In genomic region chr2:98583516-98583865, GRCh38 we compare ENCODE assay signal across 30 cellular contexts.
"Had no signal": no experiment of that assay in that cellular context is flagged by ENCODE, and none has a peak within 500 bp of the region (broad histone marks: within the 10 kb centered on the region; RNA-seq: fewer than 3 reads in every experiment).

No MANE protein-coding gene starts in this region.

- FAIRE-seq: astrocyte, endothelial cell of umbilical vein had no signal

- H3K27me3 ChIP-seq: brain microvascular endothelial cell, gastroesophageal sphincter, left lung, neutrophil, upper lobe of right lung had no signal

- H3K4me3 ChIP-seq: gastroesophageal sphincter, left lung, lung, skin epidermis, upper lobe of right lung had no signal

- ATAC-seq: activated T-cell treated with anti-CD3 and anti-CD28 coated beads, Interleukin-2, amount 50 U/mL, for 4 hours; activated T-helper 17 cell treated with anti-CD3 and anti-CD28 coated beads, Interleukin-2, amount 50 U/mL, for 72 hours; effector memory CD8-positive, alpha-beta T cell; gastroesophageal sphincter; left lung; sciatic nerve; stimulated activated memory B cell treated with anti-CD40 and anti-IgM and Interleukin-4, amounts not matched to agents 10 μg/mL and 1 μg/mL and 100 μg/mL, for 72 hours; stimulated activated naive CD8-positive, alpha-beta T cell treated with anti-CD3 and anti-CD28 coated beads, Interleukin-15, amount 100 ng/mL, for 72 hours; upper lobe of right lung had no signal

- DNase-seq: activated B cell treated with CpG ODN at 0.5 μM for 24 hours; activated CD4-positive, alpha-beta T cell treated with anti-CD3 and anti-CD28 coated beads, Interleukin-2, amount 50 U/mL, for 1 hour; activated CD8-positive, alpha-beta memory T cell treated with anti-CD3 and anti-CD28 coated beads, Interleukin-2, amount 50 U/mL, for 4 hours; activated gamma-delta T cell treated with Interleukin-2 at 50 U/mL for 16 hours; activated naive CD4-positive, alpha-beta T cell treated with anti-CD3 and anti-CD28 coated beads, Interleukin-2, amount 50 U/mL, for 16 hours; activated T-cell treated with anti-CD3 and anti-CD28 coated beads, Interleukin-2, amount 50 U/mL, for 4 hours; amniotic stem cell; brain microvascular endothelial cell; cortex of kidney; effector memory CD8-positive, alpha-beta T cell; hypothalamus; left lung; mesendoderm; stimulated activated CD4-positive, alpha-beta T cell treated with anti-CD3 and anti-CD28 coated beads, Interleukin-12 subunit alpha, Interleukin-12 subunit beta, amount 100 ng/mL, for 4 hours; stimulated activated CD4-positive, alpha-beta T cell treated with anti-CD3 and anti-CD28 coated beads, Interleukin-4, amount 100 ng/mL, for 1 hour; stimulated activated naive CD8-positive, alpha-beta T cell treated with anti-CD3 and anti-CD28 coated beads, Interleukin-15, amount 100 ng/mL, for 72 hours; substantia nigra; T-helper 1 cell; upper lobe of right lung had no signal

- H3K27ac ChIP-seq: brain microvascular endothelial cell, gastroesophageal sphincter, left lung, neutrophil, skin epidermis, upper lobe of right lung had no signal

- H3K9me3 ChIP-seq: gastroesophageal sphincter, left lung, neutrophil, upper lobe of right lung had no signal

- H3K4me1 ChIP-seq: left lung, upper lobe of right lung had no signal

- H3K27ac Mint-ChIP-seq: activated B cell treated with CpG ODN at 0.5 μM for 24 hours; activated T-helper 17 cell treated with anti-CD3 and anti-CD28 coated beads, Interleukin-2, amount 50 U/mL, for 72 hours; effector memory CD8-positive, alpha-beta T cell; natural killer cell treated with Interleukin-12 subunit alpha and Interleukin-12 subunit beta and Interleukin-15 and Interleukin-18, amount 100 ng/mL, for 72 hours; stimulated activated memory B cell treated with anti-CD40 and anti-IgM and Interleukin-4, amounts not matched to agents 10 μg/mL and 1 μg/mL and 100 μg/mL, for 72 hours; T-helper 2 cell treated with Interferon-gamma antibody and Interleukin-4, amounts not matched to agents 5 μg/mL and 100 μg/mL, for 36 hours had no signal

- H3K4me1 Mint-ChIP-seq: activated T-helper 17 cell treated with anti-CD3 and anti-CD28 coated beads, Interleukin-2, amount 50 U/mL, for 72 hours; stimulated activated naive CD8-positive, alpha-beta T cell treated with anti-CD3 and anti-CD28 coated beads, Interleukin-15, amount 100 ng/mL, for 72 hours had no signal

- H3K9me3 Mint-ChIP-seq: activated B cell treated with CpG ODN at 0.5 μM for 24 hours; activated T-cell treated with anti-CD3 and anti-CD28 coated beads, Interleukin-2, amount 50 U/mL, for 4 hours; activated T-helper 17 cell treated with anti-CD3 and anti-CD28 coated beads, Interleukin-2, amount 50 U/mL, for 72 hours; effector memory CD8-positive, alpha-beta T cell; natural killer cell treated with Interleukin-12 subunit alpha and Interleukin-12 subunit beta and Interleukin-15 and Interleukin-18, amount 100 ng/mL, for 72 hours; stimulated activated memory B cell treated with anti-CD40 and anti-IgM and Interleukin-4, amounts not matched to agents 10 μg/mL and 1 μg/mL and 100 μg/mL, for 72 hours; stimulated activated naive CD8-positive, alpha-beta T cell treated with anti-CD3 and anti-CD28 coated beads, Interleukin-15, amount 100 ng/mL, for 72 hours; T-helper 2 cell treated with Interferon-gamma antibody and Interleukin-4, amounts not matched to agents 5 μg/mL and 100 μg/mL, for 36 hours had no signal

- H3K4me3 Mint-ChIP-seq: activated B cell treated with CpG ODN at 0.5 μM for 24 hours; activated T-cell treated with anti-CD3 and anti-CD28 coated beads, Interleukin-2, amount 50 U/mL, for 4 hours; activated T-helper 17 cell treated with anti-CD3 and anti-CD28 coated beads, Interleukin-2, amount 50 U/mL, for 72 hours; effector memory CD8-positive, alpha-beta T cell; natural killer cell treated with Interleukin-12 subunit alpha and Interleukin-12 subunit beta and Interleukin-15 and Interleukin-18, amount 100 ng/mL, for 72 hours; stimulated activated memory B cell treated with anti-CD40 and anti-IgM and Interleukin-4, amounts not matched to agents 10 μg/mL and 1 μg/mL and 100 μg/mL, for 72 hours; stimulated activated naive CD8-positive, alpha-beta T cell treated with anti-CD3 and anti-CD28 coated beads, Interleukin-15, amount 100 ng/mL, for 72 hours; T-helper 2 cell treated with Interferon-gamma antibody and Interleukin-4, amounts not matched to agents 5 μg/mL and 100 μg/mL, for 36 hours had no signal

- H3K27me3 Mint-ChIP-seq: activated B cell treated with CpG ODN at 0.5 μM for 24 hours; activated T-helper 17 cell treated with anti-CD3 and anti-CD28 coated beads, Interleukin-2, amount 50 U/mL, for 72 hours; effector memory CD8-positive, alpha-beta T cell; natural killer cell treated with Interleukin-12 subunit alpha and Interleukin-12 subunit beta and Interleukin-15 and Interleukin-18, amount 100 ng/mL, for 72 hours; stimulated activated memory B cell treated with anti-CD40 and anti-IgM and Interleukin-4, amounts not matched to agents 10 μg/mL and 1 μg/mL and 100 μg/mL, for 72 hours; stimulated activated naive CD8-positive, alpha-beta T cell treated with anti-CD3 and anti-CD28 coated beads, Interleukin-15, amount 100 ng/mL, for 72 hours had no signal
